In the genomic region with DNA sequence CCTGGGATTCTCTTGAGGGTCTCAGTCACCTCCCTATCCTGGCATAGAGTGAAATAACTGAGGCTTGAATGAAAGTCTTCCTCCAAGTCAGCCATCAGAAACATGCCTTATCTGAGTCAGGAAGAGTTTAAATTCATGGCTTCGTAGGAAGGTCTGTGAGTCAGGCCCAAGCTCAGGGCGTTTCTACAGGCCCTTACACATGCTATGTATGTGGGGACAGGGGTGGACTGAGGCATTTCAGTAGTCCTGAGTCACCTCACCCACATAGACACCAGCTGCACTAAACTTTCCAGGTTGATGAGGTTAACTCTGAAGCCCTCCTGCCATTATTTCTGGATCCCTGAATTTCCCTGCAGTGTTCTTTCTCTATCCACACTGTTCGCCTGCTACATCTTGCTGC, we compare ENCODE assay signal across 13 cellular contexts.
A peak's percentile ranks its signal among the peaks of the same experiment; 100 is the strongest.
DNase-seq lines count a peak whose midpoint lies in the region; ATAC-seq and TF ChIP-seq lines count a peak whose summit lies in the region.
"Had no signal": no experiment of that assay in that cellular context is flagged by ENCODE, and none has a peak within 500 bp of the region (broad histone marks: within the 10 kb centered on the region; RNA-seq: fewer than 3 reads in every experiment).

No MANE protein-coding gene starts in this region.

- peak; percentile 92 for ATAC-seq in activated CD4-positive, alpha-beta T cell treated with anti-CD3 and anti-CD28 coated beads for 36 hours
- ATAC-seq in HG03442 (IDR thresholded peaks at IDR 0.05; ENCODE audit: unreplicated experiment) (peak; percentile 37), GM18907 (IDR thresholded peaks at IDR 0.05; ENCODE audit: unreplicated experiment) (no peak)

- TF ChIP-seq CTCF in fibroblast of the aortic adventitia (IDR thresholded peaks at IDR 0.05; ENCODE audit: insufficient read depth, low read length) (no peak), nephron progenitor cell (IDR thresholded peaks at IDR 0.05) (no peak)

- H3K4me3 Mint-ChIP-seq in activated CD4-positive, alpha-beta T cell treated with anti-CD3 and anti-CD28 coated beads for 36 hours: no peak overlapping the region
- H3K4me3 Mint-ChIP-seq in nephron progenitor cell (no peak overlapping the region), immature natural killer cell (no peak overlapping the region)

- no peak overlapping the region for H3K4me3 ChIP-seq in fibroblast of the aortic adventitia (ENCODE audit: low read depth, low read length)
- H3K4me3 ChIP-seq: stomach had no signal

- no peaks in the 10 kb centered on the region for H3K36me3 Mint-ChIP-seq in activated CD4-positive, alpha-beta T cell treated with anti-CD3 and anti-CD28 coated beads for 36 hours (ENCODE audit: low read depth)
- H3K36me3 Mint-ChIP-seq in nephron progenitor cell (ENCODE audit: low read depth) (no peaks in the 10 kb centered on the region), immature natural killer cell (no peaks in the 10 kb centered on the region)

- H3K4me1 Mint-ChIP-seq in activated CD4-positive, alpha-beta T cell treated with anti-CD3 and anti-CD28 coated beads for 36 hours: no peaks in the 10 kb centered on the region
- H3K4me1 Mint-ChIP-seq in nephron progenitor cell (peaks cover 5% of the 10 kb centered on the region), immature natural killer cell (peaks cover 0 to 2% of the 10 kb centered on the region in 2 donors)

- CTCF ChIA-PET in activated CD4-positive, alpha-beta T cell treated with anti-CD3 and anti-CD28 coated beads for 36 hours (lab: Charles Lee): interaction anchor here (1.1 kb wide), 1 partner anchor 342 kb away, joined by 4 read pairs; no protein-coding TSS in a partner anchor

- POLR2A ChIA-PET in activated CD4-positive, alpha-beta T cell treated with anti-CD3 and anti-CD28 coated beads for 36 hours (lab: Charles Lee): interaction anchor here (0.7 kb wide), 1 partner anchor 36 kb away, joined by 3 read pairs; no protein-coding TSS in a partner anchor

- H3K27ac Mint-ChIP-seq in activated CD4-positive, alpha-beta T cell treated with anti-CD3 and anti-CD28 coated beads for 36 hours: no peak overlapping the region
- H3K27ac Mint-ChIP-seq in nephron progenitor cell (no peak overlapping the region), immature natural killer cell (peak overlapping the region in 1 of 6 donors; percentile 12)

- H3K9me3 Mint-ChIP-seq in activated CD4-positive, alpha-beta T cell treated with anti-CD3 and anti-CD28 coated beads for 36 hours (ENCODE audit: low read depth): no peaks in the 10 kb centered on the region
- H3K9me3 Mint-ChIP-seq in nephron progenitor cell (no peaks in the 10 kb centered on the region), immature natural killer cell (no peaks in the 10 kb centered on the region)

- H3K27me3 Mint-ChIP-seq in activated CD4-positive, alpha-beta T cell treated with anti-CD3 and anti-CD28 coated beads for 36 hours: no peaks in the 10 kb centered on the region
- peaks cover 19% of the 10 kb centered on the region for H3K27me3 Mint-ChIP-seq in nephron progenitor cell (ENCODE audit: low read depth, poor library complexity)
- peaks cover 2 to 11% (median 3%) of the 10 kb centered on the region in 3 donors for H3K27me3 Mint-ChIP-seq in immature natural killer cell (ENCODE audit: low read depth in 3 of 3)

- peak; percentile 40 for DNase-seq in activated CD4-positive, alpha-beta T cell treated with anti-CD3 and anti-CD28 coated beads for 36 hours
- no peak for DNase-seq in activated CD4-positive, alpha-beta T cell treated with anti-CD3 and anti-CD28 coated beads, Interleukin-2, amount 50 U/mL, for 4 hours
- peak; percentile 50 for DNase-seq in EL
- DNase-seq in fibroblast of the aortic adventitia (ENCODE audit: low read depth): peak; percentile 7
- no peak for DNase-seq in nephron progenitor cell
- DNase-seq in immature natural killer cell: no peak
- DNase-seq: 8988T, C1 segment of cervical spinal cord, NCI-H146, NCI-H226, stomach had no signal

- intact Hi-C loops in activated CD4-positive, alpha-beta T cell treated with anti-CD3 and anti-CD28 coated beads for 36 hours (cut with DNase I, micrococcal nuclease): loop anchor here (5.0 kb wide), 4 partner anchors 314 to 849 kb away; no protein-coding TSS in a partner anchor

Comparison
In these comparisons a context has a peak if more than half of its experiments do, and no peak if none do; other contexts are left out.
1. DNase-seq: peak in activated CD4-positive, alpha-beta T cell treated with anti-CD3 and anti-CD28 coated beads for 36 hours (single experiment), EL (single experiment) and fibroblast of the aortic adventitia (single experiment); none in activated CD4-positive, alpha-beta T cell treated with anti-CD3 and anti-CD28 coated beads, Interleukin-2, amount 50 U/mL, for 4 hours (0 of 2), nephron progenitor cell (single experiment) and immature natural killer cell (0 of 3).